Comparison of ENCODE assay signal across 8 cellular contexts in the genomic region with DNA sequence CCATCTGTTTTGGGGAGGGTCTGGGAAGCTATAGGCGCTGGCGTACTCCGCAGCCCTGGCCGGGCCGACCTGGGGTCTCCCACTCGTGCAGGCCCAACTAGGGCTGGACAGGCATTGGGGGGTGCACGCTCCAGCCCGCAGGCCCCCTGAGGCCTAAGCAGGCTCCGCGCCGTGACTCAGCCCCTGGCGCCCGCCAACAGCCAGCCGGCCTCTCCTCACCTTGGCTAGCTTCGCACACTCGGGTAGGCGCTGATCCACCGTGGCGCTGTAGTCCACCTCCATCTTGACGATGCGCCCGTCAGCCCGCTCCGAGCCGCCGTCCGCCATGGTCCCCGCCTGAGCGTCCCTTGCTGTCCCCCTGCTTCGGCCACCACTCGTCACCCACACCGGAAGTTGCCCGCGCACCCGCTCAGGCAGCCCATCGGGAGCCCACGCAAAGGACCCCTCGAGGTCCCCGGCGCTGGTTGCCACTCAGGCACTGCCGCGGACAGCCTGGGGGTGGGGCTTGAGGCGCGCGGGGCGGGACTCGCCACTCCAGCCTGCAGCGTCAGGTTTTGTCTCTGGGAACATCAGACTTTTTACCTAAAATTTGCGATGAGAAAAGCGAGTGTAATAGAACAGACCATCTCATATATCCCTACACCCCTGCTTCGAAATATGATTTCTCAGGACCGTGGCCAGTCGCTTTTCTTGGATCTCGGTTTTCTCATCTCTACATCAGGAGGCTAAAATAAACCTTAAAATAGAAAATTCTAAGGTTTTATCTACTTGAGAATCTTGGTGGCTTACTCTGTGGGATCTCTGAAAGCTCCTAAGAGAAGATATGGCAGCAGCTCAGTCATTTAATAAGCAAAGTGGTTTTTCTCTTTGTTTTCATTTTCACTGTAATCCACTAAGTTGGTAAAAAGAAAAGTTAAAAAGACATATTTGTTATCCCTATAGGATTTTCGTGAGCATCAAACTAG. TPM values are rescaled to one million over a fixed set of nuclear protein-coding genes. Genes with fewer than 3 reads are reported as not detected.
DNase-seq lines count a peak whose midpoint lies in the region; ATAC-seq and TF ChIP-seq lines count a peak whose summit lies in the region.

Gene PSMD12 (minus strand): TSS at position 385 of the 965 bp plus-strand sequence. CDS start 58 bp downstream, at position 327.

- H3K27me3 Mint-ChIP-seq in CD4-positive, alpha-beta memory T cell, result no peaks in the 10 kb centered on the region
- peaks cover 2% of the 10 kb centered on the region for H3K27me3 Mint-ChIP-seq in activated CD4-positive, alpha-beta memory T cell treated with anti-CD3 and anti-CD28 coated beads, Interleukin-2, amount 10 ng/mL, durations not matched to agents 7 days and 5 days

- H3K4me3 Mint-ChIP-seq in CD4-positive, alpha-beta memory T cell, result peak within 1 kb of the TSS; percentile 90 to 99 (median 98)
- H3K4me3 Mint-ChIP-seq in activated CD4-positive, alpha-beta memory T cell treated with anti-CD3 and anti-CD28 coated beads, Interleukin-2, amount 10 ng/mL, durations not matched to agents 7 days and 5 days, result peak within 1 kb of the TSS; percentile 99

- H3K27ac ChIP-seq in CD4-positive, alpha-beta memory T cell (ENCODE audit: low read depth, low read length), result peak within 1 kb of the TSS; percentile 94
- peak within 1 kb of the TSS; percentile 97 for H3K27ac ChIP-seq in lower lobe of right lung

- ATAC-seq in GM19438 (IDR thresholded peaks at IDR 0.05; ENCODE audit: low read depth, unreplicated experiment) (peak; percentile 80), HG03571 (IDR thresholded peaks at IDR 0.05; ENCODE audit: unreplicated experiment) (peak; percentile 81), lower lobe of right lung (peak; percentile 98 to 100)

- no peaks in the 10 kb centered on the region for H3K9me3 Mint-ChIP-seq in CD4-positive, alpha-beta memory T cell
- no peaks in the 10 kb centered on the region for H3K9me3 Mint-ChIP-seq in activated CD4-positive, alpha-beta memory T cell treated with anti-CD3 and anti-CD28 coated beads, Interleukin-2, amount 10 ng/mL, durations not matched to agents 7 days and 5 days

- CTCF ChIA-PET in CD4-positive, alpha-beta memory T cell (lab: Charles Lee; ENCODE audit: partially characterized antibody), result interaction anchor here (1.1 to 29.3 kb wide), 4 partner anchors 8 to 321 kb away, joined by 3 to 605 read pairs (median 64); partner anchors contain the start of gene PITPNC1
- CTCF ChIA-PET in activated CD4-positive, alpha-beta memory T cell treated with anti-CD3 and anti-CD28 coated beads, Interleukin-2, amount 10 ng/mL, durations not matched to agents 7 days and 5 days (lab: Charles Lee), result interaction anchor here (0.6 to 10.2 kb wide), 6 partner anchors 9 to 351 kb away, joined by 3 to 72 read pairs (median 4); partner anchors contain the start of genes NOL11 and PITPNC1

- peaks cover 45% of the 10 kb centered on the region for H3K4me1 ChIP-seq in CD4-positive, alpha-beta memory T cell (ENCODE audit: insufficient read depth, low read length)
- peaks cover 43% of the 10 kb centered on the region for H3K4me1 ChIP-seq in lower lobe of right lung

- no peaks in the 10 kb centered on the region for H3K36me3 ChIP-seq in CD4-positive, alpha-beta memory T cell (ENCODE audit: insufficient read depth, low read length)
- H3K36me3 ChIP-seq in lower lobe of right lung, result peaks cover 11% of the 10 kb centered on the region

- no peaks in the 10 kb centered on the region for H3K27me3 ChIP-seq in CD4-positive, alpha-beta memory T cell (ENCODE audit: insufficient read depth, low read length)
- no peaks in the 10 kb centered on the region for H3K27me3 ChIP-seq in lower lobe of right lung (ENCODE audit: low read depth)

- peak within 1 kb of the TSS; percentile 88 to 98 for H3K4me3 ChIP-seq in CD4-positive, alpha-beta memory T cell (ENCODE audit: low read length in 2 of 2)
- peak within 1 kb of the TSS; percentile 98 for H3K4me3 ChIP-seq in lower lobe of right lung

- peaks cover 27 to 51% (median 42%) of the 10 kb centered on the region in 4 donors for H3K4me1 Mint-ChIP-seq in CD4-positive, alpha-beta memory T cell
- H3K4me1 Mint-ChIP-seq in activated CD4-positive, alpha-beta memory T cell treated with anti-CD3 and anti-CD28 coated beads, Interleukin-2, amount 10 ng/mL, durations not matched to agents 7 days and 5 days, result peaks cover 49% of the 10 kb centered on the region

- peak within 1 kb of the TSS; percentile 90 to 99 (median 98) for H3K27ac Mint-ChIP-seq in CD4-positive, alpha-beta memory T cell
- peak within 1 kb of the TSS; percentile 96 for H3K27ac Mint-ChIP-seq in activated CD4-positive, alpha-beta memory T cell treated with anti-CD3 and anti-CD28 coated beads, Interleukin-2, amount 10 ng/mL, durations not matched to agents 7 days and 5 days

- DNase-seq in CD4-positive, alpha-beta memory T cell, result peak; percentile 90 to 95 (median 92)
- peak; percentile 93 for DNase-seq in NCI-H82 (lab: John Stamatoyannopoulos, UW)
- DNase-seq in activated CD4-positive, alpha-beta memory T cell treated with anti-CD3 and anti-CD28 coated beads, Interleukin-2, amount 10 ng/mL, durations not matched to agents 7 days and 5 days, result peak; percentile 94
- DNase-seq in ecto neural progenitor cell (ENCODE audit: low spot score), result peak; percentile 98
- peak; percentile 96 for DNase-seq in lower lobe of right lung
- DNase-seq in stimulated activated CD4-positive, alpha-beta T cell treated with anti-CD3 and anti-CD28 coated beads, TNF-alpha, amount 100 ng/mL, for 24 hours (ENCODE audit: low read depth in 3 of 3), result peak; percentile 86 to 95 (median 88)

- POLR2A ChIA-PET in CD4-positive, alpha-beta memory T cell (lab: Charles Lee; ENCODE audit: partially characterized antibody), result interaction anchor here (0.6 to 4.8 kb wide), 13 partner anchors 9 to 351 kb away, joined by 3 to 49 read pairs (median 5); partner anchors contain the start of gene PITPNC1
- POLR2A ChIA-PET in activated CD4-positive, alpha-beta memory T cell treated with anti-CD3 and anti-CD28 coated beads, Interleukin-2, amount 10 ng/mL, durations not matched to agents 7 days and 5 days (lab: Charles Lee), result interaction anchor here (0.9 to 5.9 kb wide), 14 partner anchors 10 to 458 kb away, joined by 3 to 76 read pairs (median 4); partner anchors contain the start of genes HELZ, NOL11 and PITPNC1

- peaks cover 7 to 26% of the 10 kb centered on the region in 2 donors for H3K36me3 Mint-ChIP-seq in CD4-positive, alpha-beta memory T cell
- peaks cover 30% of the 10 kb centered on the region for H3K36me3 Mint-ChIP-seq in activated CD4-positive, alpha-beta memory T cell treated with anti-CD3 and anti-CD28 coated beads, Interleukin-2, amount 10 ng/mL, durations not matched to agents 7 days and 5 days (ENCODE audit: low read depth)

- TF ChIP-seq CTCF in lower lobe of right lung (IDR thresholded peaks at IDR 0.05), result no peak

- H3K9me3 ChIP-seq in CD4-positive, alpha-beta memory T cell (ENCODE audit: control insufficient read depth in 1 of 2, low read length in 2 of 2), result no peaks in the 10 kb centered on the region
- H3K9me3 ChIP-seq in lower lobe of right lung, result no peaks in the 10 kb centered on the region

- intact Hi-C loops in CD4-positive, alpha-beta memory T cell (cut with micrococcal nuclease), result loop anchor here (1.0 kb wide), 1 partner anchor 351 kb away; the partner anchor contains the start of gene NOL11
- intact Hi-C loops in lower lobe of right lung (cut with DNase I), result no loop called here

RNA-seq across cellular contexts. Expression of gene PSMD12, which starts in this region (rescaled TPM):
- total RNA-seq in CD4-positive, alpha-beta memory T cell, result 10 to 100 TPM; 46.9 to 48.8 TPM
- polyA plus RNA-seq in CD4-positive, alpha-beta memory T cell, result 10 to 100 TPM; 34.5 to 49.8 TPM
- 10 to 100 TPM; 49.3 to 50.0 TPM for total RNA-seq in activated CD4-positive, alpha-beta memory T cell treated with anti-CD3 and anti-CD28 coated beads, Interleukin-2, amount 10 ng/mL, durations not matched to agents 7 days and 5 days
- total RNA-seq in lower lobe of right lung, result 41.3 TPM

Comparison
In these comparisons a context has a peak if more than half of its experiments do, and no peak if none do; other contexts are left out.
1. Peak in every context shown above with its lines: DNase-seq, ATAC-seq, H3K4me3 ChIP-seq and H3K27ac ChIP-seq.